ENCODE assay signal across 1 cellular context in the genomic region with DNA sequence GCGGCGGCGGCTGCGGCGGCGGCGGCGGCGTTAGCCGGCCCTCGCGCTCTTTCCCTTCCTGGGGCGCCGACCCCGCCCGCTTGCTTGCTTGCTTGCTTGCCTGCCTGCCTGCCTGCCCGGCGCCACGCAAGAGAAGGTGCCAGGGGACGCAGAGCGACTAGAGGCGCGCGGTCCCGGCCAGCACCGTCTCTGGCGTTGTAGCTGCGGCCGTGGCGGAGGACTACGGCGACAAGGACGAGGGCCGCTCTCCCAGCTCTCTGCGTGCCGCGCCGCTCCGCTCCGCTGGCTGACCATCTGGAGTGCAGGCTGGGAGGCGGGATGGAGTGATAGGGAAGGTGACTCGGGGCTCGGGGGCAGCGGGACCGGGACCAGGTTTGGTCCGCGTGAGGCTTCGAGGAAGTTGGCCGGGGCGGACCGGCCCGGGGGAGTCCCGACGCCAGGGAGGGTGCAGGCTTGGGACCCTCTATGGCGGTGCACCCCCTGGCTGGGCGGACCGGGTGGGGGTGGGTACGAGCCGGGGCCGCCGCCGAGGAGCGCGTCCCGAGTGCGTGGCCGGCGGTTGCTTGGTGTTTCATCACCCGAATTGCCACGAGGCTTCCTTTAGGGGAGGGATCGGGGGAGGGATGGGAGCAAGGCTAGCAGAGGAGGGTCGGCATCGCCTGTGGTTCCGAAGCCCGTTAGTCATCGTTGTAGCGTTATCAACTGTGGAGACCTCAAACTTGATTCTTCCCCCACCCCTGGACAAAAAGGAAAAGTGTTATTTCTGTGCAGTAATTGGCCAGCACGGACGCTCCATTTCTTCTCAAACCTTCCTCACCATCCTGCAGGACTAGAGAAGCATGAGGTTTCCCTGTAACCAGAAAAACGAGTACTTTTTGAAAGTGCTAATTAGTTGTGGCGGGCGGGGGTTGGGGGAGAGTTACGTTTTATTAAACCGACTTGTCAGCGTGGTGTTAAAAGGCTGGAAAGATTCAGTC.
TF ChIP-seq lines count a peak whose summit lies in the region.

No MANE protein-coding gene starts in this region.

TF ChIP-seq in WTC11, 78 proteins besides CTCF, POLR2A, EP300 and RAD21 (continued from another document and continues in another):
- TF ChIP-seq, protein P1, sequence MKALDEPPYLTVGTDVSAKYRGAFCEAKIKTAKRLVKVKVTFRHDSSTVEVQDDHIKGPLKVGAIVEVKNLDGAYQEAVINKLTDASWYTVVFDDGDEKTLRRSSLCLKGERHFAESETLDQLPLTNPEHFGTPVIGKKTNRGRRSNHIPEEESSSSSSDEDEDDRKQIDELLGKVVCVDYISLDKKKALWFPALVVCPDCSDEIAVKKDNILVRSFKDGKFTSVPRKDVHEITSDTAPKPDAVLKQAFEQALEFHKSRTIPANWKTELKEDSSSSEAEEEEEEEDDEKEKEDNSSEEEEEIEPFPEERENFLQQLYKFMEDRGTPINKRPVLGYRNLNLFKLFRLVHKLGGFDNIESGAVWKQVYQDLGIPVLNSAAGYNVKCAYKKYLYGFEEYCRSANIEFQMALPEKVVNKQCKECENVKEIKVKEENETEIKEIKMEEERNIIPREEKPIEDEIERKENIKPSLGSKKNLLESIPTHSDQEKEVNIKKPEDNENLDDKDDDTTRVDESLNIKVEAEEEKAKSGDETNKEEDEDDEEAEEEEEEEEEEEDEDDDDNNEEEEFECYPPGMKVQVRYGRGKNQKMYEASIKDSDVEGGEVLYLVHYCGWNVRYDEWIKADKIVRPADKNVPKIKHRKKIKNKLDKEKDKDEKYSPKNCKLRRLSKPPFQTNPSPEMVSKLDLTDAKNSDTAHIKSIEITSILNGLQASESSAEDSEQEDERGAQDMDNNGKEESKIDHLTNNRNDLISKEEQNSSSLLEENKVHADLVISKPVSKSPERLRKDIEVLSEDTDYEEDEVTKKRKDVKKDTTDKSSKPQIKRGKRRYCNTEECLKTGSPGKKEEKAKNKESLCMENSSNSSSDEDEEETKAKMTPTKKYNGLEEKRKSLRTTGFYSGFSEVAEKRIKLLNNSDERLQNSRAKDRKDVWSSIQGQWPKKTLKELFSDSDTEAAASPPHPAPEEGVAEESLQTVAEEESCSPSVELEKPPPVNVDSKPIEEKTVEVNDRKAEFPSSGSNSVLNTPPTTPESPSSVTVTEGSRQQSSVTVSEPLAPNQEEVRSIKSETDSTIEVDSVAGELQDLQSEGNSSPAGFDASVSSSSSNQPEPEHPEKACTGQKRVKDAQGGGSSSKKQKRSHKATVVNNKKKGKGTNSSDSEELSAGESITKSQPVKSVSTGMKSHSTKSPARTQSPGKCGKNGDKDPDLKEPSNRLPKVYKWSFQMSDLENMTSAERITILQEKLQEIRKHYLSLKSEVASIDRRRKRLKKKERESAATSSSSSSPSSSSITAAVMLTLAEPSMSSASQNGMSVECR (CRISPR knock-in tag; IDR thresholded peaks at IDR 0.05; ENCODE audit: borderline replicate concordance): no peak; the same call in 1 of the 2 replicates
- TF ChIP-seq IRF2 (CRISPR knock-in tag; IDR thresholded peaks at IDR 0.05; ENCODE audit: borderline replicate concordance, low read depth) (peak; percentile 47; the same call in 1 of the 2 replicates), SOX15 (CRISPR knock-in tag; IDR thresholded peaks at IDR 0.05) (0 out of 2 replicates have a peak, but pooled peaks have one; percentile 30), ATF1 (CRISPR knock-in tag; IDR thresholded peaks at IDR 0.05) (no peak), GTF2I (CRISPR knock-in tag; conservative IDR thresholded peaks at IDR 0.05) (no peak), CREM (CRISPR knock-in tag; IDR thresholded peaks at IDR 0.05) (no peak; the same call in 1 of the 2 replicates), HMGA2 (CRISPR knock-in tag; IDR thresholded peaks at IDR 0.05) (no peak), NR2C2 (CRISPR knock-in tag; IDR thresholded peaks at IDR 0.05) (no peak), MXD4 (CRISPR knock-in tag; IDR thresholded peaks at IDR 0.05; ENCODE audit: borderline replicate concordance) (no peak), NR3C1 (CRISPR knock-in tag; conservative IDR thresholded peaks at IDR 0.05; ENCODE audit: low read depth) (no peak), SMAD3 (CRISPR knock-in tag; IDR thresholded peaks at IDR 0.05; ENCODE audit: borderline replicate concordance) (no peak; the same call in 1 of the 2 replicates), ZNF138 (CRISPR knock-in tag; conservative IDR thresholded peaks at IDR 0.05) (no peak), EMX1 (CRISPR knock-in tag; IDR thresholded peaks at IDR 0.05) (peak; percentile 31; the same call in 1 of the 2 replicates), JUN (CRISPR knock-in tag; IDR thresholded peaks at IDR 0.05) (no peak), KAT7 (CRISPR knock-in tag; IDR thresholded peaks at IDR 0.05; ENCODE audit: borderline replicate concordance) (peak; percentile 84; the same call in 1 of the 2 replicates), ESRRA (CRISPR knock-in tag; IDR thresholded peaks at IDR 0.05; ENCODE audit: borderline replicate concordance) (no peak), GRHL2 (CRISPR knock-in tag; IDR thresholded peaks at IDR 0.05; ENCODE audit: insufficient replicate concordance, severe bottlenecking) (no peak), TCF7 (CRISPR knock-in tag; IDR thresholded peaks at IDR 0.05; ENCODE audit: low read depth) (0 out of 2 replicates have a peak, but pooled peaks have one; percentile 31), ETV6 (CRISPR knock-in tag; IDR thresholded peaks at IDR 0.05) (no peak; the same call in 1 of the 2 replicates)
- TF ChIP-seq, protein P2, sequence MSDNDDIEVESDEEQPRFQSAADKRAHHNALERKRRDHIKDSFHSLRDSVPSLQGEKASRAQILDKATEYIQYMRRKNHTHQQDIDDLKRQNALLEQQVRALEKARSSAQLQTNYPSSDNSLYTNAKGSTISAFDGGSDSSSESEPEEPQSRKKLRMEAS (CRISPR knock-in tag; IDR thresholded peaks at IDR 0.05): peak; percentile 98
- TF ChIP-seq, protein P3, sequence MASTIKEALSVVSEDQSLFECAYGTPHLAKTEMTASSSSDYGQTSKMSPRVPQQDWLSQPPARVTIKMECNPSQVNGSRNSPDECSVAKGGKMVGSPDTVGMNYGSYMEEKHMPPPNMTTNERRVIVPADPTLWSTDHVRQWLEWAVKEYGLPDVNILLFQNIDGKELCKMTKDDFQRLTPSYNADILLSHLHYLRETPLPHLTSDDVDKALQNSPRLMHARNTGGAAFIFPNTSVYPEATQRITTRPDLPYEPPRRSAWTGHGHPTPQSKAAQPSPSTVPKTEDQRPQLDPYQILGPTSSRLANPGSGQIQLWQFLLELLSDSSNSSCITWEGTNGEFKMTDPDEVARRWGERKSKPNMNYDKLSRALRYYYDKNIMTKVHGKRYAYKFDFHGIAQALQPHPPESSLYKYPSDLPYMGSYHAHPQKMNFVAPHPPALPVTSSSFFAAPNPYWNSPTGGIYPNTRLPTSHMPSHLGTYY (CRISPR knock-in tag; IDR thresholded peaks at IDR 0.05): no peak
- TF ChIP-seq, protein P4, sequence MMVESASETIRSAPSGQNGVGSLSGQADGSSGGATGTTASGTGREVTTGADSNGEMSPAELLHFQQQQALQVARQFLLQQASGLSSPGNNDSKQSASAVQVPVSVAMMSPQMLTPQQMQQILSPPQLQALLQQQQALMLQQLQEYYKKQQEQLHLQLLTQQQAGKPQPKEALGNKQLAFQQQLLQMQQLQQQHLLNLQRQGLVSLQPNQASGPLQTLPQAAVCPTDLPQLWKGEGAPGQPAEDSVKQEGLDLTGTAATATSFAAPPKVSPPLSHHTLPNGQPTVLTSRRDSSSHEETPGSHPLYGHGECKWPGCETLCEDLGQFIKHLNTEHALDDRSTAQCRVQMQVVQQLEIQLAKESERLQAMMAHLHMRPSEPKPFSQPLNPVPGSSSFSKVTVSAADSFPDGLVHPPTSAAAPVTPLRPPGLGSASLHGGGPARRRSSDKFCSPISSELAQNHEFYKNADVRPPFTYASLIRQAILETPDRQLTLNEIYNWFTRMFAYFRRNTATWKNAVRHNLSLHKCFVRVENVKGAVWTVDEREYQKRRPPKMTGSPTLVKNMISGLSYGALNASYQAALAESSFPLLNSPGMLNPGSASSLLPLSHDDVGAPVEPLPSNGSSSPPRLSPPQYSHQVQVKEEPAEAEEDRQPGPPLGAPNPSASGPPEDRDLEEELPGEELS (CRISPR knock-in tag; IDR thresholded peaks at IDR 0.05): no peak
- TF ChIP-seq, protein P5, sequence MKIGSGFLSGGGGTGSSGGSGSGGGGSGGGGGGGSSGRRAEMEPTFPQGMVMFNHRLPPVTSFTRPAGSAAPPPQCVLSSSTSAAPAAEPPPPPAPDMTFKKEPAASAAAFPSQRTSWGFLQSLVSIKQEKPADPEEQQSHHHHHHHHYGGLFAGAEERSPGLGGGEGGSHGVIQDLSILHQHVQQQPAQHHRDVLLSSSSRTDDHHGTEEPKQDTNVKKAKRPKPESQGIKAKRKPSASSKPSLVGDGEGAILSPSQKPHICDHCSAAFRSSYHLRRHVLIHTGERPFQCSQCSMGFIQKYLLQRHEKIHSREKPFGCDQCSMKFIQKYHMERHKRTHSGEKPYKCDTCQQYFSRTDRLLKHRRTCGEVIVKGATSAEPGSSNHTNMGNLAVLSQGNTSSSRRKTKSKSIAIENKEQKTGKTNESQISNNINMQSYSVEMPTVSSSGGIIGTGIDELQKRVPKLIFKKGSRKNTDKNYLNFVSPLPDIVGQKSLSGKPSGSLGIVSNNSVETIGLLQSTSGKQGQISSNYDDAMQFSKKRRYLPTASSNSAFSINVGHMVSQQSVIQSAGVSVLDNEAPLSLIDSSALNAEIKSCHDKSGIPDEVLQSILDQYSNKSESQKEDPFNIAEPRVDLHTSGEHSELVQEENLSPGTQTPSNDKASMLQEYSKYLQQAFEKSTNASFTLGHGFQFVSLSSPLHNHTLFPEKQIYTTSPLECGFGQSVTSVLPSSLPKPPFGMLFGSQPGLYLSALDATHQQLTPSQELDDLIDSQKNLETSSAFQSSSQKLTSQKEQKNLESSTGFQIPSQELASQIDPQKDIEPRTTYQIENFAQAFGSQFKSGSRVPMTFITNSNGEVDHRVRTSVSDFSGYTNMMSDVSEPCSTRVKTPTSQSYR (CRISPR knock-in tag; IDR thresholded peaks at IDR 0.05): no peak
- TF ChIP-seq, protein P6, sequence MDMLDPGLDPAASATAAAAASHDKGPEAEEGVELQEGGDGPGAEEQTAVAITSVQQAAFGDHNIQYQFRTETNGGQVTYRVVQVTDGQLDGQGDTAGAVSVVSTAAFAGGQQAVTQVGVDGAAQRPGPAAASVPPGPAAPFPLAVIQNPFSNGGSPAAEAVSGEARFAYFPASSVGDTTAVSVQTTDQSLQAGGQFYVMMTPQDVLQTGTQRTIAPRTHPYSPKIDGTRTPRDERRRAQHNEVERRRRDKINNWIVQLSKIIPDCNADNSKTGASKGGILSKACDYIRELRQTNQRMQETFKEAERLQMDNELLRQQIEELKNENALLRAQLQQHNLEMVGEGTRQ (CRISPR knock-in tag; IDR thresholded peaks at IDR 0.05): no peak
- TF ChIP-seq, protein P7, sequence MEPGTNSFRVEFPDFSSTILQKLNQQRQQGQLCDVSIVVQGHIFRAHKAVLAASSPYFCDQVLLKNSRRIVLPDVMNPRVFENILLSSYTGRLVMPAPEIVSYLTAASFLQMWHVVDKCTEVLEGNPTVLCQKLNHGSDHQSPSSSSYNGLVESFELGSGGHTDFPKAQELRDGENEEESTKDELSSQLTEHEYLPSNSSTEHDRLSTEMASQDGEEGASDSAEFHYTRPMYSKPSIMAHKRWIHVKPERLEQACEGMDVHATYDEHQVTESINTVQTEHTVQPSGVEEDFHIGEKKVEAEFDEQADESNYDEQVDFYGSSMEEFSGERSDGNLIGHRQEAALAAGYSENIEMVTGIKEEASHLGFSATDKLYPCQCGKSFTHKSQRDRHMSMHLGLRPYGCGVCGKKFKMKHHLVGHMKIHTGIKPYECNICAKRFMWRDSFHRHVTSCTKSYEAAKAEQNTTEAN (CRISPR knock-in tag; IDR thresholded peaks at IDR 0.05): peak; percentile 55; the same call in 1 of the 2 replicates
- TF ChIP-seq, protein P8, sequence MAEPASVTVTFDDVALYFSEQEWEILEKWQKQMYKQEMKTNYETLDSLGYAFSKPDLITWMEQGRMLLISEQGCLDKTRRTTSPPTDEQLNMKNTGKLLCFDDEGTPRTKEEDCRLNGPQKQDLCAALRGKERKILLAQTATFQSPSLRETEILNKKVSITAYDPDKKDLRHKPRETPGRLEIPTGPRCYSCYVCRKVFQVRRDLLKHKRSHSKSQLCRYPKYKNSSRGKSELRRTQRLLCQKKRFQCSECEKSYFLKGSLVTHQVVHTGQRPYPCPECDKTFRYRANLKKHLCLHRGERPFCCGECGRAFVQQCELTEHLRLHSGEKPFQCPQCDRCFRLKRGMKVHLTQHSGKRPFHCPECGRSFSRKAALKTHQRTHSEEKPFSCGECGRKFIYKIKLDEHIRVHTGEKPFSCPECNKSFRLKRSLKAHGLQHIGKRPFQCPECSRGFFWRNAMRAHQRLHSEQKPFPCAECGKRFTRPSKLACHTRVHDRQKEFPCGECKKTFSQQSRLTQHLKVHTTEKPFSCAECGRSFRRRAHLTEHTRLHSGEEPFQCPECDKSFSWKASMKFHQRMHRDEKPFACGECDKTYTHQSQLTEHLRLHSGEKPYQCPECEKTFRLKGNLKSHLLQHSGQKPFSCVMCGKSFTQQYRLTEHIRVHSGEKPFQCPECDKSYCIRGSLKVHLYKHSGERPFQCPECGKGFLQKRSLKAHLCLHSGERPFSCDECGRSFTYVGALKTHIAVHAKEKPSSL (CRISPR knock-in tag; conservative IDR thresholded peaks at IDR 0.05): no peak
- TF ChIP-seq, protein P9, sequence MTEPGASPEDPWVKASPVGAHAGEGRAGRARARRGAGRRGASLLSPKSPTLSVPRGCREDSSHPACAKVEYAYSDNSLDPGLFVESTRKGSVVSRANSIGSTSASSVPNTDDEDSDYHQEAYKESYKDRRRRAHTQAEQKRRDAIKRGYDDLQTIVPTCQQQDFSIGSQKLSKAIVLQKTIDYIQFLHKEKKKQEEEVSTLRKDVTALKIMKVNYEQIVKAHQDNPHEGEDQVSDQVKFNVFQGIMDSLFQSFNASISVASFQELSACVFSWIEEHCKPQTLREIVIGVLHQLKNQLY (CRISPR knock-in tag; IDR thresholded peaks at IDR 0.05): 0 out of 2 replicates have a peak, but pooled peaks have one; percentile 25
- TF ChIP-seq, protein P10, sequence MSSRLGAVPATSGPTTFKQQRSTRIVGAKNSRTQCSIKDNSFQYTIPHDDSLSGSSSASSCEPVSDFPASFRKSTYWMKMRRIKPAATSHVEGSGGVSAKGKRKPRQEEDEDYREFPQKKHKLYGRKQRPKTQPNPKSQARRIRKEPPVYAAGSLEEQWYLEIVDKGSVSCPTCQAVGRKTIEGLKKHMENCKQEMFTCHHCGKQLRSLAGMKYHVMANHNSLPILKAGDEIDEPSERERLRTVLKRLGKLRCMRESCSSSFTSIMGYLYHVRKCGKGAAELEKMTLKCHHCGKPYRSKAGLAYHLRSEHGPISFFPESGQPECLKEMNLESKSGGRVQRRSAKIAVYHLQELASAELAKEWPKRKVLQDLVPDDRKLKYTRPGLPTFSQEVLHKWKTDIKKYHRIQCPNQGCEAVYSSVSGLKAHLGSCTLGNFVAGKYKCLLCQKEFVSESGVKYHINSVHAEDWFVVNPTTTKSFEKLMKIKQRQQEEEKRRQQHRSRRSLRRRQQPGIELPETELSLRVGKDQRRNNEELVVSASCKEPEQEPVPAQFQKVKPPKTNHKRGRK (CRISPR knock-in tag; IDR thresholded peaks at IDR 0.05; ENCODE audit: borderline replicate concordance): no peak
- TF ChIP-seq, protein P11, sequence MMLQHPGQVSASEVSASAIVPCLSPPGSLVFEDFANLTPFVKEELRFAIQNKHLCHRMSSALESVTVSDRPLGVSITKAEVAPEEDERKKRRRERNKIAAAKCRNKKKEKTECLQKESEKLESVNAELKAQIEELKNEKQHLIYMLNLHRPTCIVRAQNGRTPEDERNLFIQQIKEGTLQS (CRISPR knock-in tag; conservative IDR thresholded peaks at IDR 0.05): peak; percentile 77
- TF ChIP-seq, protein P12, sequence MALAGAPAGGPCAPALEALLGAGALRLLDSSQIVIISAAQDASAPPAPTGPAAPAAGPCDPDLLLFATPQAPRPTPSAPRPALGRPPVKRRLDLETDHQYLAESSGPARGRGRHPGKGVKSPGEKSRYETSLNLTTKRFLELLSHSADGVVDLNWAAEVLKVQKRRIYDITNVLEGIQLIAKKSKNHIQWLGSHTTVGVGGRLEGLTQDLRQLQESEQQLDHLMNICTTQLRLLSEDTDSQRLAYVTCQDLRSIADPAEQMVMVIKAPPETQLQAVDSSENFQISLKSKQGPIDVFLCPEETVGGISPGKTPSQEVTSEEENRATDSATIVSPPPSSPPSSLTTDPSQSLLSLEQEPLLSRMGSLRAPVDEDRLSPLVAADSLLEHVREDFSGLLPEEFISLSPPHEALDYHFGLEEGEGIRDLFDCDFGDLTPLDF (CRISPR knock-in tag; IDR thresholded peaks at IDR 0.05): 0 out of 2 replicates have a peak, but pooled peaks have one; percentile 25
